Comparison of ENCODE assay signal across 8 cellular contexts in the genomic region with DNA sequence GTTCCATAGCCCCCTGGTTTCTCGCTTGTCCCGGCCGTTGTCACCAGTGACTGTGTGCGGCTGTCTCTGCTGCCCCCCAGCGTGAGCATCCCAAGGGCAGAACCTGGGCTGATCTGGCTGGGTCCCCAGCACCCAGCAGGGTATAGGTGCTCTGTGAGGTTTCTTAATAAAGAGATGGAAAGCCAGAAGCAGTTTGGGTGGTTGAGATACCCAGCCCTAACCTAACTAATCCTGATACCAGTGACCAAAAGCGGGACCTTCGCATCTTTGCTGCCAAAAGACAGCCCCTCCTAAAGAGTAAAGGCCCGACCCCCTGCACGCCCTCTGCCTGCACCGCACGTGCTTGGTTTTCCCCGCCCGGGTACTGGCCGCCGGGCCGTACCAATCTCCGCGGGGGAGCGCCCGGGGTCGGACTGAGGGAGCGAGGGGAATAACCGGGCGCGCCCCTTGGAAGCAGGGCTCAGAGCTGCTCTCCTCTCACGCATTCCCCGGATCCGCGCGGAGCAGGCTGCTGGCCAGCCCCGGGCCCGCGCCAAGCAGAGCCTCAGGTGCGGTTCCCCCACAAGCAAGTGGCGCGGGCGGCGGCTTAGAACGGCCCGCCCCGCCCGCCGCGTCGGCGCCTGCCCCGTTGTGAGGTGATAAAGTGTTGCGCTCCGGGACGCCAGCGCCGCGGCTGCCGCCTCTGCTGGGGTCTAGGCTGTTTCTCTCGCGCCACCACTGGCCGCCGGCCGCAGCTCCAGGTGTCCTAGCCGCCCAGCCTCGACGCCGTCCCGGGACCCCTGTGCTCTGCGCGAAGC. TPM values are rescaled to one million over a fixed set of nuclear protein-coding genes. Genes with fewer than 3 reads are reported as not detected.
A peak's percentile ranks its signal among the peaks of the same experiment; 100 is the strongest.
DNase-seq lines count a peak whose midpoint lies in the region; TF ChIP-seq lines count a peak whose summit lies in the region.

TSS of gene DGAT2 (plus strand) at position 667 of the 797 bp plus-strand sequence. CDS start 214 bp downstream, outside the sequence.

- peak within 1 kb of the TSS; percentile 99 for H3K14ac ChIP-seq in H9 (ENCODE audit: insufficient read depth, low read length)

- no peaks in the 10 kb centered on the region for H3K36me3 ChIP-seq in ES-I3 (ENCODE audit: insufficient read depth, low read length)
- no peaks in the 10 kb centered on the region for H3K36me3 ChIP-seq in suprapubic skin

- TF ChIP-seq CTCF in H9 (conservative IDR thresholded peaks at IDR 0.05) (peak; percentile 43), suprapubic skin (IDR thresholded peaks at IDR 0.05) (no peak)

- no peak for TF ChIP-seq EP300 in suprapubic skin (IDR thresholded peaks at IDR 0.05)

- no peaks in the 10 kb centered on the region for H4K20me1 ChIP-seq in H9 (ENCODE audit: control insufficient read depth, insufficient read depth, insufficient read length)

- no peak within 1 kb of the TSS for H2AFZ ChIP-seq in H9 (ENCODE audit: low read length)

- H3K4me1 Mint-ChIP-seq in H9, result peaks cover 26 to 29% of the 10 kb centered on the region in 2 experiments

- H3K27ac ChIP-seq in H9 (ENCODE audit: insufficient read length, low read depth, low read length) (no peak within 1 kb of the TSS), suprapubic skin (peak within 1 kb of the TSS; percentile 83)

- H2BK15ac ChIP-seq in H9 (ENCODE audit: low read depth, low read length), result no peak within 1 kb of the TSS

- DNase-seq in H9 (peak; percentile 71), M059J (ENCODE audit: low read depth) (peak; percentile 71), foreskin melanocyte (peak; percentile 16), nucleus accumbens (lab: John Stamatoyannopoulos, UW) (peak in 44 of 56 donors; percentile 6 to 88 (median 55)), suprapubic skin (ENCODE audit: low spot score in 2 of 2) (peak in 1 of 2 donors; percentile 85)
- DNase-seq in activated effector memory CD4-positive, alpha-beta T cell treated with Interleukin-2 at 50 U/mL for 16 hours, result peak; percentile 57

- H3K27ac Mint-ChIP-seq in H9, result peak within 1 kb of the TSS in 1 of 3 experiments; percentile 11; a peak in 1 of 7 replicates

- peak within 1 kb of the TSS; percentile 72 for H3K4me2 ChIP-seq in H9 (ENCODE audit: insufficient read depth, insufficient read length, low read length)

- no peaks in the 10 kb centered on the region for H3K79me1 ChIP-seq in H9 (ENCODE audit: insufficient read depth, low read depth, low read length, poor library complexity, severe bottlenecking)

- H2BK5ac ChIP-seq in H9 (ENCODE audit: insufficient read length, low read length), result no peak within 1 kb of the TSS

- H3K23me2 ChIP-seq in H9 (ENCODE audit: insufficient read length, low read depth, low read length, poor library complexity, severe bottlenecking), result peaks cover 3% of the 10 kb centered on the region

- no CpG with 5 or more reads among the region's 66 CpGs for WGBS in H9 (ENCODE audit: extremely low coverage, insufficient read length, low lambda C conversion rate)
- 16% methylated on average over 15 of the region's 66 CpGs for WGBS in suprapubic skin

- H3K4ac ChIP-seq in H9 (ENCODE audit: low read depth, low read length), result no peak within 1 kb of the TSS

- H3K36me3 Mint-ChIP-seq in H9 (ENCODE audit: insufficient read depth in 1 of 3, low read depth in 3 of 3), result no peaks in the 10 kb centered on the region; a peak in 1 of 7 replicates

- H3K27me3 Mint-ChIP-seq in H9 (ENCODE audit: low read depth), result peaks cover 90% of the 10 kb centered on the region

- no peak within 1 kb of the TSS for H2BK20ac ChIP-seq in H9 (ENCODE audit: low read depth, low read length, poor library complexity, severe bottlenecking)

- H3K4me3 Mint-ChIP-seq in H9, result peak within 1 kb of the TSS; percentile 46 to 75

- H3K79me2 ChIP-seq in H9 (ENCODE audit: insufficient read depth, low read length), result no peaks in the 10 kb centered on the region

- H3K9me3 ChIP-seq in ES-I3 (ENCODE audit: control insufficient read depth, insufficient read depth, low read length) (no peaks in the 10 kb centered on the region; the same call in 1 of the 2 replicates), H9 (ENCODE audit: control insufficient read depth, low read depth, low read length) (no peaks in the 10 kb centered on the region), suprapubic skin (no peaks in the 10 kb centered on the region)

- no peak within 1 kb of the TSS for H3K56ac ChIP-seq in H9 (ENCODE audit: insufficient read length, low read depth, low read length)

- H3T11ph ChIP-seq in H9 (ENCODE audit: low read length), result no peak within 1 kb of the TSS

- H4K91ac ChIP-seq in H9 (ENCODE audit: insufficient read length, low read depth, low read length), result no peak within 1 kb of the TSS

- H3K4me1 ChIP-seq in ES-I3 (ENCODE audit: insufficient read depth, low read length), result 0 out of 2 replicates have a peak, but pooled peaks cover 4% of the 10 kb centered on the region
- H3K4me1 ChIP-seq in H9 (ENCODE audit: insufficient read depth, low read length), result no peaks in the 10 kb centered on the region
- peaks cover 22% of the 10 kb centered on the region for H3K4me1 ChIP-seq in suprapubic skin

- peak within 1 kb of the TSS; percentile 55 for H3K9ac ChIP-seq in ES-I3 (ENCODE audit: low read depth, low read length)
- H3K9ac ChIP-seq in H9 (ENCODE audit: extremely low read depth, insufficient read length, low read length), result peak within 1 kb of the TSS; percentile 64

- H3K23ac ChIP-seq in H9 (ENCODE audit: insufficient read length, low read depth, low read length), result no peak within 1 kb of the TSS

- no peak within 1 kb of the TSS for H2BK12ac ChIP-seq in H9 (ENCODE audit: insufficient read length, low read depth, low read length)

- H3K27me3 ChIP-seq in H9 (ENCODE audit: insufficient read depth, low read length) (peaks cover 17% of the 10 kb centered on the region; the same call in 1 of the 2 replicates), suprapubic skin (peaks cover 7% of the 10 kb centered on the region)

- peaks cover 0 to 7% of the 10 kb centered on the region in 2 experiments; a peak in 2 of 5 replicates for H3K9me3 Mint-ChIP-seq in H9

- H2BK120ac ChIP-seq in H9 (ENCODE audit: low read depth, low read length, poor library complexity, severe bottlenecking), result no peak within 1 kb of the TSS

- peak within 1 kb of the TSS; percentile 97 for H3K18ac ChIP-seq in H9 (ENCODE audit: insufficient read length, low read depth, low read length)

- no peak within 1 kb of the TSS for H2AK5ac ChIP-seq in H9 (ENCODE audit: insufficient read length, low read length)

- H4K5ac ChIP-seq in H9 (ENCODE audit: insufficient read length, low read depth, low read length), result no peak within 1 kb of the TSS

- no peak within 1 kb of the TSS for H4K8ac ChIP-seq in H9 (replicated peaks; ENCODE audit: insufficient read length, low read depth, low read length)

- peak; percentile 80 for TF ChIP-seq POLR2A in Raji (IDR thresholded peaks at IDR 0.05; ENCODE audit: insufficient read depth, low read depth, low read length)
- TF ChIP-seq POLR2A in suprapubic skin (IDR thresholded peaks at IDR 0.05), result no peak

- peak within 1 kb of the TSS; percentile 69 for H3K4me3 ChIP-seq in suprapubic skin

RNA-seq across cellular contexts. Expression of gene DGAT2, which starts in this region (rescaled TPM):
- total RNA-seq in H9 (2021) (2.6 and 2.8 TPM in 2 replicates), suprapubic skin (100 to 1,000 TPM in 3 of 4 donors, 10 to 100 TPM in 1; 69.8 to 338 (median 184) TPM)
- 10.1 and 11.3 TPM in 2 replicates for total RNA-seq in M059J (2014; rRNA removed; shearing (Covaris generic))
